26 cellular contexts compared by ENCODE assay signal in the genomic region with DNA sequence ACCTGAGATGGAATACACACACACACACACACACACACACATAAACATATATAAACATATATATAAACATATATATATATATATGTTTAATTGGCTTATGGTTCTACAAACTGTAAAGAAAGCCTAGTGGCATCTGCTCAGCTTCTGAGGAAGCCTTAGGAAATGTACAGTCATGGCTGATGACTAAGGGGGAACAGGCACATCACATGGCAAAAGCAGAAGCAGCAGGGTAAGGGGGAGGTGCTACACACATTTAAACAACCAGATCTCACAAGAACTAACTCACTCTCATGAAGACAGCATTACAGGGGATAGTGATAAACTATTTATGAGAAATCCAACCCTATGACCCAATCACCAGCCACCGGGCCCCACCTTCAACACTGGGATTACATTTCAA.
DNase-seq lines count a peak whose midpoint lies in the region; ATAC-seq and TF ChIP-seq lines count a peak whose summit lies in the region.
"Had no signal": no experiment of that assay in that cellular context is flagged by ENCODE, and none has a peak within 500 bp of the region (broad histone marks: within the 10 kb centered on the region; RNA-seq: fewer than 3 reads in every experiment).

No MANE protein-coding gene starts in this region.

- no peak overlapping the region for H3K4me3 ChIP-seq in epithelial cell of esophagus (ENCODE audit: low read length)
- H3K4me3 ChIP-seq in aorta (ENCODE audit: low read length in 2 of 2), result no peak overlapping the region
- H3K4me3 ChIP-seq: psoas muscle, skin epidermis, thoracic aorta had no signal

- no peak for TF ChIP-seq CTCF in epithelial cell of esophagus (IDR thresholded peaks at IDR 0.05; ENCODE audit: insufficient read depth, low read depth, low read length, missing control alignments)

- intact Hi-C loops in aorta (cut with DNase I), result no loop called here

- no peaks in the 10 kb centered on the region for H3K27me3 ChIP-seq in aorta (ENCODE audit: control insufficient read depth in 1 of 2, insufficient read depth in 2 of 2, low read length in 1 of 2)

- no peaks in the 10 kb centered on the region for H3K4me1 ChIP-seq in aorta (ENCODE audit: control insufficient read depth in 1 of 2, insufficient read depth in 2 of 2, low read length in 2 of 2)
- H3K4me1 ChIP-seq: psoas muscle had no signal

- ATAC-seq in aorta (ENCODE audit: low FRiP score), result no peak
- ATAC-seq in HG02884 (IDR thresholded peaks at IDR 0.05; ENCODE audit: unreplicated experiment), result no peak
- ATAC-seq: activated naive CD4-positive, alpha-beta T cell treated with anti-CD3 and anti-CD28 coated beads, Interleukin-2, amount 50 U/mL, for 72 hours; psoas muscle had no signal

- H3K27ac ChIP-seq in aorta (ENCODE audit: low read depth in 1 of 2, low read length in 2 of 2), result no peak overlapping the region
- H3K27ac ChIP-seq: psoas muscle, skin epidermis, thoracic aorta, VCaP had no signal

- no peaks in the 10 kb centered on the region for H3K36me3 ChIP-seq in aorta (ENCODE audit: control insufficient read depth in 1 of 2, insufficient read depth in 2 of 2, low read length in 1 of 2)
- H3K36me3 ChIP-seq: thoracic aorta had no signal

- 86 to 96% methylated on average over 1 of the region's 1 CpG for WGBS in aorta, 2 donors

- DNase-seq in ELR (ENCODE audit: low read depth) (peak; percentile 63), M059J (ENCODE audit: low read depth) (peak; percentile 3), SIG-M5 treated with dmso at 0.1 percent for 504 hours (lab: John Stamatoyannopoulos, UW; ENCODE audit: unreplicated experiment) (peak; percentile 66), epithelial cell of esophagus (ENCODE audit: low read depth) (peak; percentile 4), aorta (no peak), ureter (ENCODE audit: low spot score) (no peak)
- DNase-seq in activated CD4-positive, alpha-beta T cell treated with anti-CD3 and anti-CD28 coated beads, Interleukin-2, amount 50 U/mL, for 4 hours, result no peak
- DNase-seq: activated CD4-positive, alpha-beta T cell treated with anti-CD3 and anti-CD28 coated beads, Interleukin-2, amount 10 ng/mL, durations not matched to agents 24 days and 14 days; CD4-positive, CD25-positive, alpha-beta regulatory T cell; DMS 273 treated with DMSO at 0.1 percent for 48 hours; GF-D8; Karpas-422; kidney glomerular epithelial cell; NCI-H146; NCI-H2171 treated with DMSO at 0.1 percent for 48 hours; NCI-H526 treated with DMSO at 0.1 percent for 48 hours; psoas muscle; Right ventricle myocardium superior; stimulated activated CD4-positive, alpha-beta T cell treated with anti-CD3 and anti-CD28 coated beads, Interleukin-2, amount 100 ng/mL, for 48 hours; stimulated activated naive CD4-positive, alpha-beta T cell; T-helper 1 cell had no signal

- H3K9me3 ChIP-seq in aorta (ENCODE audit: control insufficient read depth, low read length), result no peaks in the 10 kb centered on the region
- H3K9me3 ChIP-seq: psoas muscle, thoracic aorta had no signal

Comparison
In these comparisons a context has a peak if more than half of its experiments do, and no peak if none do; other contexts are left out.
1. DNase-seq: peak in ELR (single experiment), M059J (single experiment), SIG-M5 treated with dmso at 0.1 percent for 504 hours (single experiment) and epithelial cell of esophagus (single experiment); none in aorta (0 of 2), ureter (single experiment) and activated CD4-positive, alpha-beta T cell treated with anti-CD3 and anti-CD28 coated beads, Interleukin-2, amount 50 U/mL, for 4 hours (0 of 2).